ENCODE assay signal across 1 cellular context in genomic region chr1:24805534-24806301, GRCh38.
TF ChIP-seq lines count a peak whose summit lies in the region.

No MANE protein-coding gene starts in this region.

TF ChIP-seq in liver, 16 proteins besides CTCF, POLR2A, EP300 and RAD21 (continued from another document):
- TF ChIP-seq REST (IDR thresholded peaks at IDR 0.05) (no peak), FOXA2 (IDR thresholded peaks at IDR 0.05) (peak; percentile 40), EGR1 (IDR thresholded peaks at IDR 0.05; ENCODE audit: low read depth in 2 of 2) (peak in 1 of 2 donors; percentile 40), ZBTB33 (IDR thresholded peaks at IDR 0.05) (no peak), HNF4A (conservative IDR thresholded peaks at IDR 0.05) (peak; percentile 80 to 86), FOXA1 (IDR thresholded peaks at IDR 0.05) (no peak), GABPA (IDR thresholded peaks at IDR 0.05 in 1 of 2, conservative IDR thresholded peaks at IDR 0.05 in 1 of 2) (no peak), YY1 (IDR thresholded peaks at IDR 0.05) (no peak), JUND (IDR thresholded peaks at IDR 0.05) (peak in 1 of 2 donors; percentile 55)
